20 cellular contexts compared by ENCODE assay signal in the genomic region with DNA sequence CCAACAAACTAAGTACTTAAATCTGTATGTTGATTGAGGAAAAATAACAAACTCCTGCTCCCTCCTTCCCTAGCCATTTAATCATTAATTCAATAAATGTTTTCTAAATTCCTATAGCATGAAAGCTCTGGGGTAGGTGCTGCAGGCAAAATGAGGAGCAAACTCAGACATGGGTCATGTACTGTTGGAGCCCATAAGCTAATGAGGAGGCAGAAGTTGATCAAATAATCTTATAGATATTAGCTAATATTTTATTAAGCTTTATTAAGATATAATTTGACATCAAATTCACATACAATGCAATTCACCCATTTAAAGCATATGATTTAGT.
A peak's percentile ranks its signal among the peaks of the same experiment; 100 is the strongest.
DNase-seq lines count a peak whose midpoint lies in the region; ATAC-seq and TF ChIP-seq lines count a peak whose summit lies in the region.
"Had no signal": no experiment of that assay in that cellular context is flagged by ENCODE, and none has a peak within 500 bp of the region (broad histone marks: within the 10 kb centered on the region; RNA-seq: fewer than 3 reads in every experiment).

No MANE protein-coding gene starts in this region.

- ATAC-seq in T-helper 17 cell, result no peak

- H3K4me1 ChIP-seq in CD8-positive, alpha-beta memory T cell (ENCODE audit: insufficient read depth, low read length), result peaks cover 8% of the 10 kb centered on the region
- peaks cover 0 to 25% (median 16%) of the 10 kb centered on the region in 4 donors for H3K4me1 ChIP-seq in stomach

- no peak overlapping the region for H3K4me3 Mint-ChIP-seq in CD8-positive, alpha-beta memory T cell
- H3K4me3 Mint-ChIP-seq in T-helper 17 cell (no peak overlapping the region), immature natural killer cell (no peak overlapping the region)
- H3K4me3 Mint-ChIP-seq: IgD-negative memory B cell had no signal

- TF ChIP-seq POLR2A in stomach (IDR thresholded peaks at IDR 0.05), result no peak
- TF ChIP-seq POLR2A in erythroblast (IDR thresholded peaks at IDR 0.05; ENCODE audit: low read length), result no peak

- H3K9me3 Mint-ChIP-seq in CD8-positive, alpha-beta memory T cell, result peaks cover 0 to 2% (median 0%) of the 10 kb centered on the region in 5 donors
- H3K9me3 Mint-ChIP-seq in immature natural killer cell, result no peaks in the 10 kb centered on the region

- no peak for TF ChIP-seq CTCF in stomach (IDR thresholded peaks at IDR 0.05)

- peak overlapping the region in 6 of 8 donors; percentile 14 to 72 (median 64) for H3K27ac Mint-ChIP-seq in CD8-positive, alpha-beta memory T cell
- H3K27ac Mint-ChIP-seq in T-helper 17 cell (peak overlapping the region; percentile 56), immature natural killer cell (peak overlapping the region in 4 of 6 donors; percentile 65 to 85 (median 82))
- H3K27ac Mint-ChIP-seq: IgD-negative memory B cell had no signal

- CTCF ChIA-PET in CD8-positive, alpha-beta memory T cell (lab: Charles Lee), result interaction anchor here (0.9 to 1.6 kb wide), 2 partner anchors 34 to 69 kb away, joined by 4 read pairs; no protein-coding TSS in a partner anchor

- peaks cover 14 to 38% (median 21%) of the 10 kb centered on the region in 3 donors for H3K36me3 Mint-ChIP-seq in CD8-positive, alpha-beta memory T cell
- H3K36me3 Mint-ChIP-seq in T-helper 17 cell (ENCODE audit: low read depth), result peaks cover 10% of the 10 kb centered on the region
- peaks cover 9 to 20% (median 13%) of the 10 kb centered on the region in 3 donors for H3K36me3 Mint-ChIP-seq in immature natural killer cell

- no peaks in the 10 kb centered on the region for H3K27me3 ChIP-seq in CD8-positive, alpha-beta memory T cell (ENCODE audit: insufficient read depth, low read length, poor library complexity, severe bottlenecking)
- H3K27me3 ChIP-seq in stomach, result no peaks in the 10 kb centered on the region

- no peaks in the 10 kb centered on the region for H3K27me3 Mint-ChIP-seq in CD8-positive, alpha-beta memory T cell
- H3K27me3 Mint-ChIP-seq in T-helper 17 cell (no peaks in the 10 kb centered on the region), immature natural killer cell (ENCODE audit: low read depth in 3 of 3) (no peaks in the 10 kb centered on the region)
- H3K27me3 Mint-ChIP-seq: IgD-negative memory B cell had no signal

- no peak for DNase-seq in CD8-positive, alpha-beta memory T cell
- DNase-seq in T-helper 17 cell, result no peak
- DNase-seq in immature natural killer cell, result no peak
- DNase-seq in stomach, result no peak
- no peak for DNase-seq in NCI-H187 (lab: John Stamatoyannopoulos, UW)
- no peak for DNase-seq in NCI-H69 (lab: John Stamatoyannopoulos, UW)
- DNase-seq in Kasumi-1 (lab: John Stamatoyannopoulos, UW), result no peak
- no peak for DNase-seq in erythroblast (lab: John Stamatoyannopoulos, UW)
- DNase-seq: activated CD4-positive, alpha-beta T cell treated with anti-CD3 and anti-CD28 coated beads for 48 hours; activated gamma-delta T cell; COR-L47; dorsolateral prefrontal cortex; EL; NCI-H1694 treated with DMSO at 0.1 percent for 48 hours; NCI-H345; stimulated activated CD8-positive, alpha-beta memory T cell treated with anti-CD3 and anti-CD28 coated beads, Interleukin-4, amount 100 ng/mL, for 48 hours; substantia nigra had no signal

- TF ChIP-seq EP300 in stomach (IDR thresholded peaks at IDR 0.05), result no peak

- peaks cover 6% of the 10 kb centered on the region for H3K36me3 ChIP-seq in CD8-positive, alpha-beta memory T cell (ENCODE audit: insufficient read depth, low read length)
- no peaks in the 10 kb centered on the region for H3K36me3 ChIP-seq in stomach

- POLR2A ChIA-PET in CD8-positive, alpha-beta memory T cell (lab: Charles Lee), result interaction anchor here (0.6 kb wide), 2 partner anchors 35 to 341 kb away, joined by 4 to 5 read pairs; no protein-coding TSS in a partner anchor

- no peak overlapping the region for H3K27ac ChIP-seq in CD8-positive, alpha-beta memory T cell (ENCODE audit: low read depth, low read length)
- peak overlapping the region; percentile 47 to 82 (median 78) for H3K27ac ChIP-seq in stomach
- H3K27ac ChIP-seq: HL-60 had no signal

- intact Hi-C loops in stomach (cut with DNase I; ENCODE audit: low total_unique reads), result no loop called here

- peaks cover 25 to 33% (median 32%) of the 10 kb centered on the region in 3 donors for H3K4me1 Mint-ChIP-seq in CD8-positive, alpha-beta memory T cell
- peaks cover 22% of the 10 kb centered on the region for H3K4me1 Mint-ChIP-seq in T-helper 17 cell
- H3K4me1 Mint-ChIP-seq in immature natural killer cell, result peaks cover 19 to 36% of the 10 kb centered on the region in 2 donors
- H3K4me1 Mint-ChIP-seq: IgD-negative memory B cell had no signal

- no peak overlapping the region for H3K4me3 ChIP-seq in CD8-positive, alpha-beta memory T cell (ENCODE audit: low read length)
- H3K4me3 ChIP-seq in stomach, result no peak overlapping the region
- H3K4me3 ChIP-seq: dorsolateral prefrontal cortex, lung had no signal

- no peaks in the 10 kb centered on the region for H3K9me3 ChIP-seq in CD8-positive, alpha-beta memory T cell (ENCODE audit: low read length)
- H3K9me3 ChIP-seq in T-helper 17 cell (ENCODE audit: control insufficient read depth, low read length, poor library complexity, severe bottlenecking), result no peaks in the 10 kb centered on the region
- H3K9me3 ChIP-seq in stomach, result no peaks in the 10 kb centered on the region
